11 cellular contexts compared by ENCODE assay signal in the genomic region with DNA sequence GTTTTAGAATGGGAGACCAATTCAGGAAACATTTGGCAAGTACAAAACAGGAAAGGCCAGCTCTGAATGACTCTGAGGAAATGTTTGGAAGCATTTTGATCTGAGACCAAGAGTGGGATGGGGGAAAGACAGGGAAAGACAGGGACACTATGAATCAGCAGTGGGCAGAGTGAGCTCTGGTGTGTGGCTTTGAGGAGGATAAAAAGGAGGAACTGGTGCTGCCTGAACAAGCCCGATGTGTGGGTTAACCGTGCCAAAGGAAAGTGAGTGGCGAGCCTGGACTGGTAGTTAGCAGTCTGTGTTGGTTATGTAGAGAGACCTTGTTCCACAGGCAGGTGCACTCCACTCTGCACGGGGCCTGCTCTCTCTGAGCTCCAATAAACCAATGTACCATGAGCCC. TPM values are rescaled to one million over a fixed set of nuclear protein-coding genes. Genes with fewer than 3 reads are reported as not detected.
A peak's percentile ranks its signal among the peaks of the same experiment; 100 is the strongest.
DNase-seq lines count a peak whose midpoint lies in the region; ATAC-seq and TF ChIP-seq lines count a peak whose summit lies in the region.
"Had no signal": no experiment of that assay in that cellular context is flagged by ENCODE, and none has a peak within 500 bp of the region (broad histone marks: within the 10 kb centered on the region; RNA-seq: fewer than 3 reads in every experiment).

No MANE protein-coding gene starts in this region.

- H3K4me1 ChIP-seq in hepatocyte (ENCODE audit: insufficient read depth), result no peaks in the 10 kb centered on the region

- TF ChIP-seq CTCF in hepatocyte (IDR thresholded peaks at IDR 0.05; ENCODE audit: poor library complexity) (no peak), mesothelial cell of epicardium (IDR thresholded peaks at IDR 0.05; ENCODE audit: unreplicated experiment) (no peak)

- no peak overlapping the region for H3K4me2 ChIP-seq in hepatocyte

- H3K4me1 Mint-ChIP-seq in stimulated activated memory B cell treated with anti-CD40 and anti-IgM and Interleukin-4, amounts not matched to agents 10 μg/mL and 1 μg/mL and 100 μg/mL, for 72 hours, result peaks cover 41% of the 10 kb centered on the region
- peaks cover 4% of the 10 kb centered on the region for H3K4me1 Mint-ChIP-seq in mesothelial cell of epicardium

- no peak overlapping the region for H3K4me3 ChIP-seq in hepatocyte
- H3K4me3 ChIP-seq: lower lobe of right lung had no signal

- H3K36me3 ChIP-seq in hepatocyte (replicated peaks; ENCODE audit: insufficient read depth, low read depth), result no peaks in the 10 kb centered on the region
- H3K36me3 ChIP-seq: lower lobe of right lung had no signal

- H3K79me2 ChIP-seq in hepatocyte, result peaks cover 4% of the 10 kb centered on the region

- no peaks in the 10 kb centered on the region for H3K9me3 ChIP-seq in hepatocyte (ENCODE audit: low read depth)
- H3K9me3 ChIP-seq: lower lobe of right lung had no signal

- no peak overlapping the region for H2AFZ ChIP-seq in hepatocyte

- no peaks in the 10 kb centered on the region for H3K9me2 ChIP-seq in hepatocyte (replicated peaks; ENCODE audit: insufficient read depth)

- H3K27me3 Mint-ChIP-seq in stimulated activated memory B cell treated with anti-CD40 and anti-IgM and Interleukin-4, amounts not matched to agents 10 μg/mL and 1 μg/mL and 100 μg/mL, for 72 hours, result no peaks in the 10 kb centered on the region
- peaks cover 15% of the 10 kb centered on the region for H3K27me3 Mint-ChIP-seq in mesothelial cell of epicardium (ENCODE audit: low read depth)

- no peak overlapping the region for H3K27ac ChIP-seq in hepatocyte
- H3K27ac ChIP-seq: lower lobe of right lung had no signal

- DNase-seq in NOMO-1 (lab: John Stamatoyannopoulos, UW; ENCODE audit: unreplicated experiment in 2 of 2), result peak; percentile 11 to 39
- no peak for DNase-seq in NOMO-1 treated with dmso at 0.1 percent for 144 hours (lab: John Stamatoyannopoulos, UW; ENCODE audit: unreplicated experiment)
- peak; percentile 18 for DNase-seq in NCI-H2196 (lab: John Stamatoyannopoulos, UW; ENCODE audit: unreplicated experiment)
- peak; percentile 60 for DNase-seq in dermis blood vessel endothelial cell
- no peak for DNase-seq in hepatocyte (ENCODE audit: low spot score)
- no peak for DNase-seq in amygdala (lab: John Stamatoyannopoulos, UW)
- DNase-seq in mesothelial cell of epicardium (ENCODE audit: low spot score in 2 of 2, unreplicated experiment in 2 of 2), result no peak
- DNase-seq: erythroblast, lower lobe of right lung had no signal

- ATAC-seq in stimulated activated memory B cell treated with anti-CD40 and anti-IgM and Interleukin-4, amounts not matched to agents 10 μg/mL and 1 μg/mL and 100 μg/mL, for 72 hours, result peak; percentile 25

- H4K20me1 ChIP-seq in hepatocyte (ENCODE audit: insufficient read depth, poor library complexity, severe bottlenecking), result no peaks in the 10 kb centered on the region

- H3K4me3 Mint-ChIP-seq in stimulated activated memory B cell treated with anti-CD40 and anti-IgM and Interleukin-4, amounts not matched to agents 10 μg/mL and 1 μg/mL and 100 μg/mL, for 72 hours, result no peak overlapping the region
- no peak overlapping the region for H3K4me3 Mint-ChIP-seq in mesothelial cell of epicardium
- H3K4me3 Mint-ChIP-seq: type B pancreatic cell had no signal

- H3K27ac Mint-ChIP-seq in stimulated activated memory B cell treated with anti-CD40 and anti-IgM and Interleukin-4, amounts not matched to agents 10 μg/mL and 1 μg/mL and 100 μg/mL, for 72 hours, result peak overlapping the region; percentile 14
- H3K27ac Mint-ChIP-seq in mesothelial cell of epicardium, result no peak overlapping the region
- H3K27ac Mint-ChIP-seq: type B pancreatic cell had no signal

- peaks cover 14% of the 10 kb centered on the region for H3K27me3 ChIP-seq in hepatocyte

- 91% methylated on average over 4 of the region's 4 CpGs for WGBS in hepatocyte (ENCODE audit: low lambda C conversion rate, missing lambda C conversion rate)

- H3K9me3 Mint-ChIP-seq in stimulated activated memory B cell treated with anti-CD40 and anti-IgM and Interleukin-4, amounts not matched to agents 10 μg/mL and 1 μg/mL and 100 μg/mL, for 72 hours, result no peaks in the 10 kb centered on the region
- no peaks in the 10 kb centered on the region for H3K9me3 Mint-ChIP-seq in mesothelial cell of epicardium
- H3K9me3 Mint-ChIP-seq: type B pancreatic cell had no signal

- peaks cover 7% of the 10 kb centered on the region for H3K36me3 Mint-ChIP-seq in stimulated activated memory B cell treated with anti-CD40 and anti-IgM and Interleukin-4, amounts not matched to agents 10 μg/mL and 1 μg/mL and 100 μg/mL, for 72 hours
- no peaks in the 10 kb centered on the region for H3K36me3 Mint-ChIP-seq in mesothelial cell of epicardium
- H3K36me3 Mint-ChIP-seq: type B pancreatic cell had no signal

RNA-seq across cellular contexts. Expression of a gene that starts 5.3 kb away (rescaled TPM):
- total RNA-seq in dermis blood vessel endothelial cell (9.9 and 10.2 TPM in 2 replicates), hepatocyte (15.9 and 17.9 TPM in 2 replicates), mesothelial cell of epicardium (10.9 to 12.6 TPM (median 11.7 TPM) in 3 replicates)
- polyA plus RNA-seq in hepatocyte, result 5.2 and 9.7 TPM in 2 replicates

Comparison
In these comparisons a context has a peak if more than half of its experiments do, and no peak if none do; other contexts are left out.
1. DNase-seq: peak in NOMO-1 (2 of 2), NCI-H2196 (single experiment) and dermis blood vessel endothelial cell (single experiment); none in NOMO-1 treated with dmso at 0.1 percent for 144 hours (single experiment), hepatocyte (single experiment), amygdala (0 of 56) and mesothelial cell of epicardium (0 of 2).